ENCODE assay signal across 25 cellular contexts in genomic region chr2:64348386-64349142, GRCh38.
A peak's percentile ranks its signal among the peaks of the same experiment; 100 is the strongest.
DNase-seq lines count a peak whose midpoint lies in the region; ATAC-seq, FAIRE-seq and TF ChIP-seq lines count a peak whose summit lies in the region.
"Had no signal": no experiment of that assay in that cellular context is flagged by ENCODE, and none has a peak within 500 bp of the region (broad histone marks: within the 10 kb centered on the region; RNA-seq: fewer than 3 reads in every experiment).

No MANE protein-coding gene starts in this region.

- no peaks in the 10 kb centered on the region for H3K27me3 Mint-ChIP-seq in stimulated activated naive CD8-positive, alpha-beta T cell treated with anti-CD3 and anti-CD28 coated beads, Interleukin-15, amount 100 ng/mL, for 72 hours

- H3K4me1 Mint-ChIP-seq in stimulated activated naive CD8-positive, alpha-beta T cell treated with anti-CD3 and anti-CD28 coated beads, Interleukin-15, amount 100 ng/mL, for 72 hours = no peaks in the 10 kb centered on the region
- H3K4me1 Mint-ChIP-seq: activated naive CD8-positive, alpha-beta T cell treated with anti-CD3 and anti-CD28 coated beads, Interleukin-2, amount 50 U/mL, for 24 hours; mesothelial cell of epicardium; stimulated activated effector memory CD8-positive, alpha-beta T cell treated with anti-CD3 and anti-CD28 coated beads, Interleukin-12 subunit alpha, Interleukin-12 subunit beta, amount 100 ng/mL, for 72 hours had no signal

- H3K4me1 ChIP-seq in Karpas-422 (ENCODE audit: low read length) = no peaks in the 10 kb centered on the region
- H3K4me1 ChIP-seq: esophagus squamous epithelium had no signal

- H3K4me2 ChIP-seq in Karpas-422 (ENCODE audit: low read depth, low read length, poor library complexity, severe bottlenecking) = no peak overlapping the region

- H3K4me3 ChIP-seq in astrocyte of the spinal cord (ENCODE audit: low read depth, low read length) (no peak overlapping the region), fibroblast of the aortic adventitia (ENCODE audit: low read depth, low read length) (no peak overlapping the region), Karpas-422 (ENCODE audit: low read length) (no peak overlapping the region)
- H3K4me3 ChIP-seq: esophagus squamous epithelium, tibial artery had no signal

- no peaks in the 10 kb centered on the region for H4K20me1 ChIP-seq in Karpas-422 (ENCODE audit: insufficient read depth, low read depth, low read length)

- H3K79me2 ChIP-seq in Karpas-422 (ENCODE audit: low read length) = no peaks in the 10 kb centered on the region

- H3K9me2 ChIP-seq in Karpas-422 (replicated peaks; ENCODE audit: insufficient read depth, low read length) = no peaks in the 10 kb centered on the region

- no peak for DNase-seq in stimulated activated naive CD8-positive, alpha-beta T cell treated with anti-CD3 and anti-CD28 coated beads, Interleukin-15, Interleukin-2, amounts not matched to agents 100 U/mL and 50 U/mL, for 24 hours
- no peak for DNase-seq in stimulated activated naive CD8-positive, alpha-beta T cell treated with anti-CD3 and anti-CD28 coated beads, Interleukin-15, amount 100 ng/mL, for 72 hours
- DNase-seq in astrocyte of the spinal cord (ENCODE audit: low read depth, low spot score) (peak; percentile 3), fibroblast of the aortic adventitia (ENCODE audit: low read depth) (peak; percentile 53), urothelium cell line (ENCODE audit: low spot score) (no peak), UCSD-AML1 (lab: John Stamatoyannopoulos, UW; ENCODE audit: unreplicated experiment) (no peak), Karpas-422 (no peak)
- DNase-seq: 8988T; activated CD8-positive, alpha-beta T cell treated with anti-CD3 and anti-CD28 coated beads for 36 hours; activated naive CD8-positive, alpha-beta T cell treated with anti-CD3 and anti-CD28 coated beads, Interleukin-2, amount 50 U/mL, for 24 hours; C1 segment of cervical spinal cord; caudate nucleus; DMS153; effector CD4-positive, alpha-beta T cell; esophagus squamous epithelium; hypothalamus; kidney glomerular epithelial cell; MV-4-11; NCI-H1930; SHP77 treated with DMSO at 0.1 percent for 48 hours; tibial artery had no signal

- TF ChIP-seq CTCF in astrocyte of the spinal cord (IDR thresholded peaks at IDR 0.05; ENCODE audit: low read depth, low read length) = no peak
- TF ChIP-seq CTCF in fibroblast of the aortic adventitia (IDR thresholded peaks at IDR 0.05; ENCODE audit: insufficient read depth, low read length) = no peak

- peak; percentile 83 for FAIRE-seq in urothelium cell line (lab: Jason Lieb, UNC)

- H3K27ac ChIP-seq in Karpas-422 (ENCODE audit: low read length) = no peak overlapping the region
- H3K27ac ChIP-seq: esophagus squamous epithelium, tibial artery had no signal

- peaks cover 0 to 19% of the 10 kb centered on the region in 2 donors for H3K9me3 Mint-ChIP-seq in stimulated activated naive CD8-positive, alpha-beta T cell treated with anti-CD3 and anti-CD28 coated beads, Interleukin-15, amount 100 ng/mL, for 72 hours
- H3K9me3 Mint-ChIP-seq: T-helper 1 cell treated with Interleukin-12 subunit alpha and Interleukin-12 subunit beta and Interleukin-4 antibody, amounts not matched to agents 30 μg/mL and 1 μg/mL, for 36 hours had no signal

- no peak overlapping the region for H3K9ac ChIP-seq in Karpas-422 (ENCODE audit: low read length)

- no peaks in the 10 kb centered on the region for H3K36me3 ChIP-seq in Karpas-422 (ENCODE audit: insufficient read depth, low read length)
- H3K36me3 ChIP-seq: esophagus squamous epithelium, tibial artery had no signal

- in situ Hi-C loops in astrocyte of the spinal cord (cut with HindIII; ENCODE audit: low sequenced_read_pairs) = no loop called here

- no peak overlapping the region for H3K4me3 Mint-ChIP-seq in stimulated activated naive CD8-positive, alpha-beta T cell treated with anti-CD3 and anti-CD28 coated beads, Interleukin-15, amount 100 ng/mL, for 72 hours
- H3K4me3 Mint-ChIP-seq: activated CD8-positive, alpha-beta T cell treated with anti-CD3 and anti-CD28 coated beads for 36 hours; activated naive CD8-positive, alpha-beta T cell treated with anti-CD3 and anti-CD28 coated beads, Interleukin-2, amount 50 U/mL, for 24 hours; mesothelial cell of epicardium; stimulated activated effector memory CD8-positive, alpha-beta T cell treated with anti-CD3 and anti-CD28 coated beads, Interleukin-12 subunit alpha, Interleukin-12 subunit beta, amount 100 ng/mL, for 72 hours; T-helper 1 cell treated with Interleukin-12 subunit alpha and Interleukin-12 subunit beta and Interleukin-4 antibody, amounts not matched to agents 30 μg/mL and 1 μg/mL, for 36 hours had no signal

- peak overlapping the region in 1 of 2 donors; percentile 13 for H3K27ac Mint-ChIP-seq in stimulated activated naive CD8-positive, alpha-beta T cell treated with anti-CD3 and anti-CD28 coated beads, Interleukin-15, amount 100 ng/mL, for 72 hours
- H3K27ac Mint-ChIP-seq: activated CD8-positive, alpha-beta T cell treated with anti-CD3 and anti-CD28 coated beads for 36 hours; activated naive CD8-positive, alpha-beta T cell treated with anti-CD3 and anti-CD28 coated beads, Interleukin-2, amount 50 U/mL, for 24 hours; mesothelial cell of epicardium; stimulated activated effector memory CD8-positive, alpha-beta T cell treated with anti-CD3 and anti-CD28 coated beads, Interleukin-12 subunit alpha, Interleukin-12 subunit beta, amount 100 ng/mL, for 72 hours; T-helper 1 cell treated with Interleukin-12 subunit alpha and Interleukin-12 subunit beta and Interleukin-4 antibody, amounts not matched to agents 30 μg/mL and 1 μg/mL, for 36 hours had no signal

- H2AFZ ChIP-seq in Karpas-422 (ENCODE audit: low read length) = no peak overlapping the region

- no peaks in the 10 kb centered on the region for H3K27me3 ChIP-seq in Karpas-422 (ENCODE audit: low read length)
- H3K27me3 ChIP-seq: esophagus squamous epithelium, tibial artery had no signal

- peak; percentile 14 for ATAC-seq in stimulated activated naive CD8-positive, alpha-beta T cell treated with anti-CD3 and anti-CD28 coated beads, Interleukin-15, Interleukin-2, amounts not matched to agents 100 U/mL and 50 U/mL, for 24 hours
- no peak for ATAC-seq in stimulated activated naive CD8-positive, alpha-beta T cell treated with anti-CD3 and anti-CD28 coated beads, Interleukin-15, amount 100 ng/mL, for 72 hours
- no peak for ATAC-seq in GM21526 (IDR thresholded peaks at IDR 0.05; ENCODE audit: low FRiP score, unreplicated experiment)
- ATAC-seq: activated CD8-positive, alpha-beta T cell treated with anti-CD3 and anti-CD28 coated beads for 36 hours; activated naive CD8-positive, alpha-beta T cell treated with anti-CD3 and anti-CD28 coated beads, Interleukin-2, amount 50 U/mL, for 24 hours; stimulated activated effector memory CD8-positive, alpha-beta T cell treated with anti-CD3 and anti-CD28 coated beads, Interleukin-12 subunit alpha, Interleukin-12 subunit beta, amount 100 ng/mL, for 72 hours had no signal

- H3K9me3 ChIP-seq in Karpas-422 (ENCODE audit: low read length) = no peaks in the 10 kb centered on the region
- H3K9me3 ChIP-seq: esophagus squamous epithelium, tibial artery had no signal

Comparison
In these comparisons a context has a peak if more than half of its experiments do, and no peak if none do; other contexts are left out.
1. DNase-seq: peak in astrocyte of the spinal cord (single experiment) and fibroblast of the aortic adventitia (single experiment); none in stimulated activated naive CD8-positive, alpha-beta T cell treated with anti-CD3 and anti-CD28 coated beads, Interleukin-15, Interleukin-2, amounts not matched to agents 100 U/mL and 50 U/mL, for 24 hours (single experiment), stimulated activated naive CD8-positive, alpha-beta T cell treated with anti-CD3 and anti-CD28 coated beads, Interleukin-15, amount 100 ng/mL, for 72 hours (0 of 2), urothelium cell line (single experiment), UCSD-AML1 (single experiment) and Karpas-422 (single experiment).